Comparison of ENCODE assay signal across 18 cellular contexts in the genomic region with DNA sequence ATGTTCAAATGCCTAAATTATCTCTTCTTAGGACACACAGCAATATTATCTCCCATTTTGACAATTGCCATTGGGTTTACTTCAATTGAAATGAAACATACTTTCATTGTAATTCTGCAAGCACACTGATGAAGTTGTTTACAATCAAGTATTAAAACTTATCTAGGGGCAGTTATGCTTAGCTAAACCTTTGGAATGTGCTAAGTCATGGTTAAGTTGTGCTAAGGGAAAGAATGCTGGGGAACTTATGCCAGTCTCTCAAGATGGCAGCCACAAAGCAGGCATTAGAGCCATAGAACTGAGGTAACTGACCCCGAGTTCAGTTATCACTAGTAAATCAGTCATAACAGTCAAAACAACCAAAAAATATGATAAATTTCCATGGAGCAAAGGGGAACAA. TPM values are rescaled to one million over a fixed set of nuclear protein-coding genes. Genes with fewer than 3 reads are reported as not detected.
DNase-seq lines count a peak whose midpoint lies in the region; ATAC-seq, FAIRE-seq and TF ChIP-seq lines count a peak whose summit lies in the region.
"Had no signal": no experiment of that assay in that cellular context is flagged by ENCODE, and none has a peak within 500 bp of the region (broad histone marks: within the 10 kb centered on the region; RNA-seq: fewer than 3 reads in every experiment).

No MANE protein-coding gene starts in this region.

- CTCF ChIA-PET in A549 (lab: Yijun Ruan, JAX) = interaction anchor here (1.4 to 1.5 kb wide), 2 partner anchors 10 to 92 kb away, joined by 3 to 6 read pairs; no protein-coding TSS in a partner anchor

- no peak overlapping the region for H3K4me3 Mint-ChIP-seq in HFFc6
- H3K4me3 Mint-ChIP-seq: activated naive CD4-positive, alpha-beta T cell treated with anti-CD3 and anti-CD28 coated beads for 36 hours had no signal

- no peak for TF ChIP-seq RAD21 in A549 (conservative IDR thresholded peaks at IDR 0.05 in 1 of 2, IDR thresholded peaks at IDR 0.05 in 1 of 2)

- peak overlapping the region; percentile 84 for H3K27ac Mint-ChIP-seq in HFFc6
- H3K27ac Mint-ChIP-seq: activated naive CD4-positive, alpha-beta T cell treated with anti-CD3 and anti-CD28 coated beads for 36 hours had no signal

- no peaks in the 10 kb centered on the region for H3K27me3 ChIP-seq in duodenal mucosa (ENCODE audit: control insufficient read depth in 1 of 2, insufficient read depth in 2 of 2, low read length in 2 of 2)
- H3K27me3 ChIP-seq: body of pancreas, pancreas, upper lobe of left lung had no signal

- peak overlapping the region; percentile 53 for H3K4me2 ChIP-seq in A549

- peaks cover 66% of the 10 kb centered on the region for H3K4me1 Mint-ChIP-seq in HFFc6 (ENCODE audit: low read depth)

- DNase-seq in A549 (ENCODE audit: low read depth in 1 of 2, low spot score in 1 of 2) = peak in 1 of 2 experiments; percentile 55
- peak; percentile 21 for DNase-seq in HFFc6
- peak; percentile 67 for DNase-seq in kidney tubule cell (ENCODE audit: low spot score)
- DNase-seq in NCI-H2081 (lab: John Stamatoyannopoulos, UW) = no peak
- no peak for DNase-seq in foreskin melanocyte
- no peak for DNase-seq in ecto neural progenitor cell (ENCODE audit: low spot score)
- DNase-seq: activated CD4-positive, alpha-beta T cell treated with anti-CD3 and anti-CD28 coated beads for 48 hours; activated naive CD4-positive, alpha-beta T cell treated with anti-CD3 and anti-CD28 coated beads for 36 hours; body of pancreas; Kasumi-1; NCI-H146; pancreas; stimulated activated naive CD4-positive, alpha-beta T cell; upper lobe of left lung had no signal

- peaks cover 14% of the 10 kb centered on the region for H3K36me3 Mint-ChIP-seq in HFFc6 (ENCODE audit: low read depth)

- H3K9me3 Mint-ChIP-seq in HFFc6 = no peaks in the 10 kb centered on the region
- H3K9me3 Mint-ChIP-seq: activated naive CD4-positive, alpha-beta T cell treated with anti-CD3 and anti-CD28 coated beads for 36 hours had no signal

- no peak for TF ChIP-seq POLR2A in A549 (IDR thresholded peaks at IDR 0.05; ENCODE audit: low read length)

- no peaks in the 10 kb centered on the region; the same call in none of the 2 replicates for H3K27me3 Mint-ChIP-seq in HFFc6 (ENCODE audit: insufficient read depth)

- H3K27ac ChIP-seq in A549 (peak overlapping the region; percentile 53 to 79), duodenal mucosa (ENCODE audit: low read depth, low read length) (peak overlapping the region; percentile 7)
- H3K27ac ChIP-seq: body of pancreas, pancreas, upper lobe of left lung had no signal

- no peak overlapping the region for H3K4me3 ChIP-seq in A549
- peak overlapping the region in 1 of 2 donors; percentile 27 for H3K4me3 ChIP-seq in duodenal mucosa (ENCODE audit: low read depth in 1 of 2, low read length in 2 of 2)
- H3K4me3 ChIP-seq: body of pancreas, pancreas, upper lobe of left lung had no signal

- WGBS in A549 (ENCODE audit: missing lambda C conversion rate) = 16% methylated on average over 1 of the region's 1 CpG

- H3K9me3 ChIP-seq in A549 (no peaks in the 10 kb centered on the region), duodenal mucosa (ENCODE audit: control insufficient read depth in 1 of 2, low read length in 2 of 2) (no peaks in the 10 kb centered on the region)
- H3K9me3 ChIP-seq: body of pancreas, mucosa of descending colon, pancreas, upper lobe of left lung had no signal

- H3K36me3 ChIP-seq in duodenal mucosa (ENCODE audit: control insufficient read depth in 1 of 2, insufficient read depth in 2 of 2, low read length in 2 of 2) = no peaks in the 10 kb centered on the region
- H3K36me3 ChIP-seq: pancreas, upper lobe of left lung had no signal

- no peak for FAIRE-seq in A549 (lab: Jason Lieb, UNC)
- FAIRE-seq: islet of Langerhans had no signal

- no peak for TF ChIP-seq EP300 in A549 (IDR thresholded peaks at IDR 0.05)

- no peak for TF ChIP-seq CTCF in A549 (IDR thresholded peaks at IDR 0.05)
- TF ChIP-seq CTCF in HFFc6 (IDR thresholded peaks at IDR 0.05) = no peak

- H3K4me1 ChIP-seq in A549 = peaks cover 22% of the 10 kb centered on the region
- peaks cover 16 to 34% of the 10 kb centered on the region in 2 donors for H3K4me1 ChIP-seq in duodenal mucosa (ENCODE audit: control insufficient read depth in 1 of 2, insufficient read depth in 2 of 2, low read length in 2 of 2)

- POLR2A ChIA-PET in A549 (lab: Yijun Ruan, JAX) = no interaction called here

- no peak overlapping the region for H3K9ac ChIP-seq in duodenal mucosa (ENCODE audit: low read depth in 1 of 2, low read length in 2 of 2)

- peak in 1 of 2 experiments; percentile 62; a peak in 3 of 6 replicates for ATAC-seq in A549
- ATAC-seq in GM21390 (IDR thresholded peaks at IDR 0.05; ENCODE audit: unreplicated experiment) = no peak
- ATAC-seq: body of pancreas had no signal

TF ChIP-seq in A549, 52 proteins besides CTCF, POLR2A, EP300 and RAD21:
- TF ChIP-seq NFE2L2 (conservative IDR thresholded peaks at IDR 0.05; ENCODE audit: low read length) (peak; percentile 50; the same call in 1 of the 2 replicates), KDM5A (IDR thresholded peaks at IDR 0.05) (no peak), MAFK (IDR thresholded peaks at IDR 0.05; ENCODE audit: partially characterized antibody) (peak; percentile 85), HOXB5 (CRISPR knock-in tag; IDR thresholded peaks at IDR 0.05) (no peak), ESRRA (IDR thresholded peaks at IDR 0.05; ENCODE audit: borderline replicate concordance, low read length) (no peak), EHMT2 (IDR thresholded peaks at IDR 0.05; ENCODE audit: low read depth) (0 out of 2 replicates have a peak, but pooled peaks have one; percentile 50), CBX2 (IDR thresholded peaks at IDR 0.05; ENCODE audit: borderline replicate concordance, low read depth) (no peak)

RNA-seq across cellular contexts. Expression of a gene that starts 59.1 kb away (rescaled TPM):
- polyA plus RNA-seq in A549 (2011; rRNA removed) = 54.8 and 61.0 TPM in 2 replicates
- 19.3 and 27.1 TPM in 2 replicates for polyA plus RNA-seq in A549 (2012; cell fraction: cytosol; rRNA removed)
- polyA plus RNA-seq in A549 (2012; cell fraction: nucleus; rRNA removed) = 18.2 and 40.2 TPM in 2 replicates
- polyA plus RNA-seq in A549 (2017; fragmentation: RNase III; extraction: RNeasy Plus Mini Kit Qiagen cat#74134 plus additional on column Dnase treatment) = 16.8 to 20.8 TPM (median 18.9 TPM) in 3 replicates
- polyA minus RNA-seq in A549 (2011; rRNA and poly(A)+ RNA removed) = 34.8 and 36.1 TPM in 2 replicates
- total RNA-seq in HFFc6 (2021; fragmentation: NEBNext Ultra II Directional; extraction: Animal tissue kit (Norgen Biotek cat#: 25700)) = 100 to 1,000 TPM; 263 to 375 (median 316) TPM

Comparison
In these comparisons a context has a peak if more than half of its experiments do, and no peak if none do; other contexts are left out.
1. DNase-seq: peak in HFFc6 (single experiment) and kidney tubule cell (single experiment); none in NCI-H2081 (0 of 2), foreskin melanocyte (single experiment) and ecto neural progenitor cell (single experiment).